23 cellular contexts compared by ENCODE assay signal in genomic region chr17:80815151-80815561, GRCh38.
A peak's percentile ranks its signal among the peaks of the same experiment; 100 is the strongest.
DNase-seq lines count a peak whose midpoint lies in the region; ATAC-seq and TF ChIP-seq lines count a peak whose summit lies in the region.
"Had no signal": no experiment of that assay in that cellular context is flagged by ENCODE, and none has a peak within 500 bp of the region (broad histone marks: within the 10 kb centered on the region; RNA-seq: fewer than 3 reads in every experiment).

No MANE protein-coding gene starts in this region.

- H3K4me2 ChIP-seq in DND-41 (ENCODE audit: insufficient read depth, low read length) = no peak overlapping the region

- H3K9ac ChIP-seq in DND-41 (ENCODE audit: low read depth, low read length) (no peak overlapping the region), colonic mucosa (ENCODE audit: low read depth in 2 of 2, low read length in 2 of 2) (no peak overlapping the region)

- H3K9me3 Mint-ChIP-seq in T-helper 1 cell treated with Interleukin-12 subunit alpha and Interleukin-12 subunit beta and Interleukin-4 antibody, amounts not matched to agents 30 μg/mL and 1 μg/mL, for 36 hours = no peaks in the 10 kb centered on the region
- H3K9me3 Mint-ChIP-seq in stimulated activated naive CD8-positive, alpha-beta T cell treated with anti-CD3 and anti-CD28 coated beads, Interleukin-15, amount 100 ng/mL, for 72 hours = no peaks in the 10 kb centered on the region
- H3K9me3 Mint-ChIP-seq: activated T-cell treated with anti-CD3 and anti-CD28 coated beads, Interleukin-2, amount 50 U/mL, for 4 hours; CD8-positive, alpha-beta T cell; dendritic cell treated with granulocyte-macrophage colony-stimulating factor and Interleukin-4, amounts not matched to agents 40 ng/mL and 50 ng/mL, for 4 days had no signal

- peaks cover 44% of the 10 kb centered on the region for H3K36me3 Mint-ChIP-seq in T-helper 1 cell treated with Interleukin-12 subunit alpha and Interleukin-12 subunit beta and Interleukin-4 antibody, amounts not matched to agents 30 μg/mL and 1 μg/mL, for 36 hours (ENCODE audit: low read depth)

- H2AFZ ChIP-seq in DND-41 (ENCODE audit: low read depth, low read length) = no peak overlapping the region

- in situ Hi-C loops in GM13976 (cut with MboI; ENCODE audit: low sequenced_read_pairs, unreplicated experiment) = no loop called here

- H3K4me1 Mint-ChIP-seq in T-helper 1 cell treated with Interleukin-12 subunit alpha and Interleukin-12 subunit beta and Interleukin-4 antibody, amounts not matched to agents 30 μg/mL and 1 μg/mL, for 36 hours (ENCODE audit: low read depth) = peaks cover 73% of the 10 kb centered on the region
- H3K4me1 Mint-ChIP-seq in stimulated activated naive CD8-positive, alpha-beta T cell treated with anti-CD3 and anti-CD28 coated beads, Interleukin-15, amount 100 ng/mL, for 72 hours = peaks cover 83% of the 10 kb centered on the region

- no peaks in the 10 kb centered on the region for H3K27me3 ChIP-seq in DND-41 (ENCODE audit: insufficient read depth, low read length, poor library complexity)
- H3K27me3 ChIP-seq in colonic mucosa = no peaks in the 10 kb centered on the region
- H3K27me3 ChIP-seq: neutrophil had no signal

- TF ChIP-seq CTCF in DND-41 (IDR thresholded peaks at IDR 0.05; ENCODE audit: borderline replicate concordance, extremely low read depth, low read length, poor library complexity, severe bottlenecking) (no peak), GM13976 (IDR thresholded peaks at IDR 0.05; ENCODE audit: borderline replicate concordance, control extremely low read depth, extremely low read depth, insufficient read depth, missing control alignments) (no peak), colonic mucosa (IDR thresholded peaks at IDR 0.05) (no peak)

- intact Hi-C loops in colonic mucosa (cut with DNase I) = no loop called here

- H3K36me3 ChIP-seq in DND-41 (ENCODE audit: insufficient read depth, low read length) (peaks cover 17% of the 10 kb centered on the region), colonic mucosa (no peaks in the 10 kb centered on the region)
- H3K36me3 ChIP-seq: lower lobe of right lung, neutrophil, prostate gland had no signal

- no peaks in the 10 kb centered on the region for H3K79me2 ChIP-seq in DND-41 (ENCODE audit: insufficient read depth, low read length)

- H3K4me1 ChIP-seq in DND-41 (ENCODE audit: insufficient read depth, low read length) (no peaks in the 10 kb centered on the region), colonic mucosa (no peaks in the 10 kb centered on the region)
- H3K4me1 ChIP-seq: prostate gland had no signal

- H4K20me1 ChIP-seq in DND-41 (ENCODE audit: insufficient read depth, low read length) = peaks cover 8% of the 10 kb centered on the region; the same call in 1 of the 2 replicates

- no peak overlapping the region for H3K4me3 Mint-ChIP-seq in T-helper 1 cell treated with Interleukin-12 subunit alpha and Interleukin-12 subunit beta and Interleukin-4 antibody, amounts not matched to agents 30 μg/mL and 1 μg/mL, for 36 hours
- H3K4me3 Mint-ChIP-seq in stimulated activated naive CD8-positive, alpha-beta T cell treated with anti-CD3 and anti-CD28 coated beads, Interleukin-15, amount 100 ng/mL, for 72 hours = no peak overlapping the region
- H3K4me3 Mint-ChIP-seq: activated T-cell treated with anti-CD3 and anti-CD28 coated beads, Interleukin-2, amount 50 U/mL, for 4 hours; CD8-positive, alpha-beta T cell; dendritic cell treated with granulocyte-macrophage colony-stimulating factor and Interleukin-4, amounts not matched to agents 40 ng/mL and 50 ng/mL, for 4 days had no signal

- H3K27ac Mint-ChIP-seq in T-helper 1 cell treated with Interleukin-12 subunit alpha and Interleukin-12 subunit beta and Interleukin-4 antibody, amounts not matched to agents 30 μg/mL and 1 μg/mL, for 36 hours = peak overlapping the region; percentile 69
- no peak overlapping the region for H3K27ac Mint-ChIP-seq in stimulated activated naive CD8-positive, alpha-beta T cell treated with anti-CD3 and anti-CD28 coated beads, Interleukin-15, amount 100 ng/mL, for 72 hours
- H3K27ac Mint-ChIP-seq: dendritic cell treated with granulocyte-macrophage colony-stimulating factor and Interleukin-4, amounts not matched to agents 40 ng/mL and 50 ng/mL, for 4 days had no signal

- no peak overlapping the region for H3K4me3 ChIP-seq in DND-41 (ENCODE audit: low read depth in 1 of 2, low read length in 2 of 2)
- no peak overlapping the region for H3K4me3 ChIP-seq in colonic mucosa
- H3K4me3 ChIP-seq: lower lobe of right lung, prostate gland had no signal

- no peak for DNase-seq in T-helper 1 cell
- no peak for DNase-seq in DND-41
- peak; percentile 5 for DNase-seq in activated naive CD4-positive, alpha-beta T cell treated with anti-CD3 and anti-CD28 coated beads, Interleukin-2, amount 50 U/mL, for 16 hours
- DNase-seq in myocyte (ENCODE audit: low read depth) = peak; percentile 37
- DNase-seq in stimulated activated naive CD8-positive, alpha-beta T cell treated with anti-CD3 and anti-CD28 coated beads, Interleukin-15, amount 100 ng/mL, for 72 hours = no peak
- no peak for DNase-seq in GM13976 (ENCODE audit: low spot score)
- no peak for DNase-seq in colonic mucosa
- DNase-seq: activated CD8-positive, alpha-beta memory T cell treated with anti-CD3 and anti-CD28 coated beads for 24 hours; activated T-cell treated with anti-CD3 and anti-CD28 coated beads, Interleukin-2, amount 50 U/mL, for 4 hours; amniotic stem cell; CD8-positive, alpha-beta T cell; islet precursor cell; lower lobe of right lung; MM.1S; NCI-H2081; NCI-H226 had no signal

- no peaks in the 10 kb centered on the region for H3K9me3 ChIP-seq in DND-41 (ENCODE audit: insufficient read depth, low read length, severe bottlenecking)
- H3K9me3 ChIP-seq in colonic mucosa = no peaks in the 10 kb centered on the region
- H3K9me3 ChIP-seq: lower lobe of right lung, neutrophil, prostate gland had no signal

- ATAC-seq in DND-41 (ENCODE audit: insufficient read depth, low read depth) = no peak
- ATAC-seq in stimulated activated naive CD8-positive, alpha-beta T cell treated with anti-CD3 and anti-CD28 coated beads, Interleukin-15, amount 100 ng/mL, for 72 hours = no peak
- ATAC-seq: activated CD4-positive, CD25-positive, alpha-beta regulatory T cell treated with anti-CD3 and anti-CD28 coated beads, Interleukin-2, amount 50 U/mL, for 24 hours; activated T-cell treated with anti-CD3 and anti-CD28 coated beads, Interleukin-2, amount 50 U/mL, for 4 hours; CD8-positive, alpha-beta T cell; HCT116; lower lobe of right lung; Right ventricle myocardium inferior had no signal

- no peaks in the 10 kb centered on the region for H3K27me3 Mint-ChIP-seq in T-helper 1 cell treated with Interleukin-12 subunit alpha and Interleukin-12 subunit beta and Interleukin-4 antibody, amounts not matched to agents 30 μg/mL and 1 μg/mL, for 36 hours (ENCODE audit: low read depth)
- H3K27me3 Mint-ChIP-seq in stimulated activated naive CD8-positive, alpha-beta T cell treated with anti-CD3 and anti-CD28 coated beads, Interleukin-15, amount 100 ng/mL, for 72 hours = no peaks in the 10 kb centered on the region
- H3K27me3 Mint-ChIP-seq: dendritic cell treated with granulocyte-macrophage colony-stimulating factor and Interleukin-4, amounts not matched to agents 40 ng/mL and 50 ng/mL, for 4 days had no signal

- peak overlapping the region; percentile 8; the same call in 1 of the 2 replicates for H3K27ac ChIP-seq in DND-41 (ENCODE audit: low read length)
- H3K27ac ChIP-seq in colonic mucosa = no peak overlapping the region
- H3K27ac ChIP-seq: lower lobe of right lung, neutrophil, prostate gland had no signal

Comparison
In these comparisons a context has a peak if more than half of its experiments do, and no peak if none do; other contexts are left out.
1. DNase-seq: peak in activated naive CD4-positive, alpha-beta T cell treated with anti-CD3 and anti-CD28 coated beads, Interleukin-2, amount 50 U/mL, for 16 hours (single experiment) and myocyte (single experiment); none in T-helper 1 cell (0 of 5), DND-41 (single experiment), stimulated activated naive CD8-positive, alpha-beta T cell treated with anti-CD3 and anti-CD28 coated beads, Interleukin-15, amount 100 ng/mL, for 72 hours (0 of 2), GM13976 (single experiment) and colonic mucosa (single experiment).